In genomic region chr14:95320076-95320895, GRCh38 we compare ENCODE assay signal across 1 cellular context.
A peak's percentile ranks its signal among the peaks of the same experiment; 100 is the strongest.
TF ChIP-seq lines count a peak whose summit lies in the region.

No MANE protein-coding gene starts in this region.

TF ChIP-seq in HepG2, 621 proteins besides CTCF, POLR2A, EP300 and RAD21 (continued from another document and continues in another):
- TF ChIP-seq ARID4A (CRISPR knock-in tag; IDR thresholded peaks at IDR 0.05; ENCODE audit: borderline replicate concordance) (peak; percentile 16; the same call in 1 of the 2 replicates), AGO1 (IDR thresholded peaks at IDR 0.05; ENCODE audit: low read depth, low read length, poor library complexity, severe bottlenecking) (no peak), NR0B2 (CRISPR knock-in tag; IDR thresholded peaks at IDR 0.05) (no peak), KLF16 (CRISPR knock-in tag; IDR thresholded peaks at IDR 0.05) (no peak), PATZ1 (CRISPR knock-in tag; IDR thresholded peaks at IDR 0.05) (peak; percentile 47; the same call in 1 of the 2 replicates), ZNF687 (CRISPR knock-in tag; IDR thresholded peaks at IDR 0.05) (peak; percentile 6; the same call in 1 of the 2 replicates), ZNF496 (CRISPR knock-in tag; IDR thresholded peaks at IDR 0.05; ENCODE audit: insufficient replicate concordance) (no peak), CHD2 (IDR thresholded peaks at IDR 0.05; ENCODE audit: low read depth, low read length) (no peak), SAFB2 (CRISPR knock-in tag; IDR thresholded peaks at IDR 0.05; ENCODE audit: borderline replicate concordance, low read depth) (no peak), PBX2 (CRISPR knock-in tag; IDR thresholded peaks at IDR 0.05) (no peak), ZMAT5 (CRISPR knock-in tag; IDR thresholded peaks at IDR 0.05; ENCODE audit: borderline replicate concordance, low read depth) (no peak), MEF2D (CRISPR knock-in tag; IDR thresholded peaks at IDR 0.05) (no peak), ZNF605 (CRISPR knock-in tag; IDR thresholded peaks at IDR 0.05) (0 out of 2 replicates have a peak, but pooled peaks have one; percentile 9), MEIS1 (CRISPR knock-in tag; IDR thresholded peaks at IDR 0.05; ENCODE audit: borderline replicate concordance) (no peak), MAX (IDR thresholded peaks at IDR 0.05) (no peak), NFKB2 (CRISPR knock-in tag; IDR thresholded peaks at IDR 0.05; ENCODE audit: borderline replicate concordance) (no peak), HNF1A (IDR thresholded peaks at IDR 0.05; ENCODE audit: low read depth) (no peak), HNF1A (CRISPR knock-in tag; IDR thresholded peaks at IDR 0.05; ENCODE audit: borderline replicate concordance) (no peak), ZNF790 (CRISPR knock-in tag; IDR thresholded peaks at IDR 0.05; ENCODE audit: borderline replicate concordance) (no peak), ZNF577 (CRISPR knock-in tag; IDR thresholded peaks at IDR 0.05; ENCODE audit: borderline replicate concordance, low read depth) (no peak), PAXIP1 (CRISPR knock-in tag; conservative IDR thresholded peaks at IDR 0.05) (no peak), CBX1 (IDR thresholded peaks at IDR 0.05; ENCODE audit: low read depth) (no peak), PRDM10 (CRISPR knock-in tag; IDR thresholded peaks at IDR 0.05; ENCODE audit: low read depth) (no peak), ZNF777 (CRISPR knock-in tag; IDR thresholded peaks at IDR 0.05) (no peak), ZNF563 (CRISPR knock-in tag; IDR thresholded peaks at IDR 0.05) (no peak), RBM39 (IDR thresholded peaks at IDR 0.05; ENCODE audit: low read depth, low read length, poor library complexity, severe bottlenecking) (no peak), TSC22D2 (CRISPR knock-in tag; IDR thresholded peaks at IDR 0.05; ENCODE audit: borderline replicate concordance) (no peak), ZNF780A (CRISPR knock-in tag; IDR thresholded peaks at IDR 0.05) (no peak)
